In the genomic region with DNA sequence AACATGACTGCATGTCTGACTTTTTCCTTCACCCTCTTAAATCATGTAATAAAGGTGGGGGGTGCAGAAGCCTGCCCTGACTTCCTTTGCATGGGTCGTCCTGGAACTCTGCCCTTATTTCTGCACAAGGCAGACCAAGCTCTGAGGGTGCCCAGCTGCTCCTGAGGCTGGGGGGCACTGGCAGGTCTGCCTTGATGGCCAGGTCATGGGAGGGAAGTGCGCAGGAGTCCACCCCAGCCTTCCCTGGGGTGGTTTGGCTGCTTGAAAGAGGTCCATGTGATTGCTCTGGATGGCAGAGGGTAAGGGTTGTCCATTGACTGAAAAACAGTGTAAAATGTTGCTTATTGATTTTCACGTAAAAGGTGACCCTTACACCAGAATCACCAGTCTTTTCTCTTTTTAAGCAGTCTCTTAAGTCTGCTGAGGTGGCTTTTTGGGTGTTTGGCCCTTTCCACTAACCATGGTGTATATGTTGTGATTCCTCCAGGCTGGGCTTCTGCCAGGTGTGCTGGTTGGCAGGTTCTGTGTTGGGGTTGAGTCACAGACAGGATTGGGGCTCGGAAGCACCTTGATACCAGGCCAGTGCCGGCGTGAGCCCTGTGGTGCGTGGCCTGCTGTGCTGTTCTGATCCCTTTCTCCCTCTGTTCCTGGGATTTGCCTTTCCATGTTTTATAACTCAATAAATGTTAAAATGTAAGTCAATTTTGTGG, we compare ENCODE assay signal across 1 cellular context.
TF ChIP-seq lines count a peak whose summit lies in the region.

No MANE protein-coding gene starts in this region.

TF ChIP-seq in HepG2, 621 proteins besides CTCF, POLR2A, EP300 and RAD21:
- TF ChIP-seq RBM22 (optimal IDR thresholded peaks at IDR 0.05; ENCODE audit: low read length) (peak; percentile 44), POLR2G (IDR thresholded peaks at IDR 0.05; ENCODE audit: low read depth, low read length) (peak; percentile 22; the same call in 1 of the 2 replicates), ATAD3A (CRISPR knock-in tag; IDR thresholded peaks at IDR 0.05) (no peak), DMAP1 (CRISPR knock-in tag; IDR thresholded peaks at IDR 0.05) (no peak), MAFK (conservative IDR thresholded peaks at IDR 0.05 in 1 of 2, IDR thresholded peaks at IDR 0.05 in 1 of 2; ENCODE audit: low read length in 2 of 2) (0 out of 4 replicates have a peak, but pooled peaks of 1 of the 2 experiments have one; percentile 6)
